ENCODE assay signal across 38 cellular contexts in genomic region chr14:80982711-80983110, GRCh38. TPM values are rescaled to one million over a fixed set of nuclear protein-coding genes. Genes with fewer than 3 reads are reported as not detected.
"Had no signal": no experiment of that assay in that cellular context is flagged by ENCODE, and none has a peak within 500 bp of the region (broad histone marks: within the 10 kb centered on the region; RNA-seq: fewer than 3 reads in every experiment).

No MANE protein-coding gene starts in this region.

- ATAC-seq: activated naive CD4-positive, alpha-beta T cell treated with anti-CD3 and anti-CD28 coated beads, Interleukin-2, amount 50 U/mL, for 72 hours; activated T-cell treated with anti-CD3 and anti-CD28 coated beads, Interleukin-2, amount 50 U/mL, for 4 hours; Right ventricle myocardium inferior; SK-N-SH treated with all-trans-retinoic acid at 6 μM for 48 hours had no signal

- H3K9me3 Mint-ChIP-seq: activated B cell treated with CpG ODN at 0.5 μM for 24 hours; activated CD4-positive, alpha-beta memory T cell treated with anti-CD3 and anti-CD28 coated beads for 36 hours; activated naive CD4-positive, alpha-beta T cell treated with anti-CD3 and anti-CD28 coated beads for 36 hours; activated naive CD4-positive, alpha-beta T cell treated with anti-CD3 and anti-CD28 coated beads, Interleukin-2, amount 50 U/mL, for 72 hours; activated T-cell treated with anti-CD3 and anti-CD28 coated beads, Interleukin-2, amount 50 U/mL, for 4 hours; activated T-helper 1 cell treated with anti-CD3 and anti-CD28 coated beads, Interleukin-12 subunit alpha, Interleukin-12 subunit beta, Interleukin-2, Interleukin-4 antibody, amounts not matched to agents 30 ng/mL and 10 ng/mL and 1 ng/mL, durations not matched to agents 14 hours and 24 hours and 36 hours had no signal

- DNase-seq: activated B cell treated with CpG ODN at 0.5 μM for 24 hours; activated CD4-positive, alpha-beta memory T cell treated with anti-CD3 and anti-CD28 coated beads for 36 hours; activated CD4-positive, alpha-beta T cell treated with anti-CD3 and anti-CD28 coated beads for 4 hours; activated CD4-positive, alpha-beta T cell treated with anti-CD3 and anti-CD28 coated beads, Interleukin-2, amount 50 U/mL, for 1 hour; activated CD4-positive, CD25-positive, alpha-beta regulatory T cell treated with anti-CD3 and anti-CD28 coated beads, Interleukin-2, amount 50 U/mL, for 72 hours; activated CD8-positive, alpha-beta memory T cell treated with anti-CD3 and anti-CD28 coated beads, Interleukin-2, amount 50 U/mL, for 4 hours; activated gamma-delta T cell treated with Interleukin-2 at 50 U/mL for 16 hours; activated naive CD4-positive, alpha-beta T cell treated with anti-CD3 and anti-CD28 coated beads for 36 hours; activated T-cell treated with anti-CD3 and anti-CD28 coated beads for 4 hours; activated T-cell treated with anti-CD3 and anti-CD28 coated beads, Interleukin-2, amount 50 U/mL, for 4 hours; adrenal gland; central memory CD4-positive, alpha-beta T cell; Kasumi-1; MG63; NCI-H1048; NCI-H1105 treated with DMSO at 0.1 percent for 48 hours; NCI-H1436 treated with DMSO at 0.1 percent for 48 hours; NCI-H1694 treated with DMSO at 0.1 percent for 48 hours; NCI-H2029; NCI-H345; NCI-H526 treated with DMSO at 0.1 percent for 48 hours; NCI-H774; PC-9; SIG-M5; SW 1271; T-helper 1 cell; T-helper 2 cell; T-helper 9 cell had no signal

- H3K4me2 ChIP-seq: PC-9 had no signal

- H2AFZ ChIP-seq: PC-9 had no signal

- H3K4me1 Mint-ChIP-seq: activated B cell treated with CpG ODN at 0.5 μM for 24 hours, brain had no signal

- H3K4me1 ChIP-seq: adrenal gland had no signal

- H3K9me3 ChIP-seq: adrenal gland, MG63 had no signal

- H3K4me3 ChIP-seq: adrenal gland, MG63, PC-9 had no signal

- H3K27ac ChIP-seq: adrenal gland, PC-9, RWPE1, VCaP had no signal

- H3K36me3 ChIP-seq: adrenal gland, MG63 had no signal

- H3K36me3 Mint-ChIP-seq: activated CD4-positive, alpha-beta memory T cell treated with anti-CD3 and anti-CD28 coated beads for 36 hours; activated naive CD4-positive, alpha-beta T cell treated with anti-CD3 and anti-CD28 coated beads, Interleukin-2, amount 50 U/mL, for 72 hours; brain had no signal

- H3K27me3 ChIP-seq: adrenal gland, MG63 had no signal

- H3K4me3 Mint-ChIP-seq: activated B cell treated with CpG ODN at 0.5 μM for 24 hours; activated CD4-positive, alpha-beta memory T cell treated with anti-CD3 and anti-CD28 coated beads for 36 hours; activated naive CD4-positive, alpha-beta T cell treated with anti-CD3 and anti-CD28 coated beads for 36 hours; activated T-cell treated with anti-CD3 and anti-CD28 coated beads, Interleukin-2, amount 50 U/mL, for 4 hours; activated T-helper 1 cell treated with anti-CD3 and anti-CD28 coated beads, Interleukin-12 subunit alpha, Interleukin-12 subunit beta, Interleukin-2, Interleukin-4 antibody, amounts not matched to agents 30 ng/mL and 10 ng/mL and 1 ng/mL, durations not matched to agents 14 hours and 24 hours and 36 hours; brain had no signal

- H3K27ac Mint-ChIP-seq: activated B cell treated with CpG ODN at 0.5 μM for 24 hours; activated CD4-positive, alpha-beta memory T cell treated with anti-CD3 and anti-CD28 coated beads for 36 hours; activated naive CD4-positive, alpha-beta T cell treated with anti-CD3 and anti-CD28 coated beads for 36 hours; activated T-helper 1 cell treated with anti-CD3 and anti-CD28 coated beads, Interleukin-12 subunit alpha, Interleukin-12 subunit beta, Interleukin-2, Interleukin-4 antibody, amounts not matched to agents 30 ng/mL and 10 ng/mL and 1 ng/mL, durations not matched to agents 14 hours and 24 hours and 36 hours; brain had no signal

RNA-seq across cellular contexts. Expression of gene TSHR, which starts 27.3 kb away (rescaled TPM):
- total RNA-seq: activated B cell treated with CpG ODN at 0.5 μM for 24 hours; activated CD4-positive, alpha-beta memory T cell treated with anti-CD3 and anti-CD28 coated beads for 36 hours; activated naive CD4-positive, alpha-beta T cell treated with anti-CD3 and anti-CD28 coated beads for 36 hours; activated naive CD4-positive, alpha-beta T cell treated with anti-CD3 and anti-CD28 coated beads, Interleukin-2, amount 50 U/mL, for 72 hours; astrocyte; NCI-H460; PC-9; Right ventricle myocardium inferior; SK-MEL-5 had no signal
